Comparison of ENCODE assay signal across 17 cellular contexts in genomic region chr2:220310326-220310936, GRCh38.
DNase-seq lines count a peak whose midpoint lies in the region; TF ChIP-seq lines count a peak whose summit lies in the region.
"Had no signal": no experiment of that assay in that cellular context is flagged by ENCODE, and none has a peak within 500 bp of the region (broad histone marks: within the 10 kb centered on the region; RNA-seq: fewer than 3 reads in every experiment).

No MANE protein-coding gene starts in this region.

- no peak overlapping the region for H4K5ac ChIP-seq in mesendoderm (ENCODE audit: low read length)

- no peak overlapping the region for H2AK5ac ChIP-seq in mesendoderm (ENCODE audit: low read length)

- no peak overlapping the region for H2BK15ac ChIP-seq in mesendoderm (replicated peaks; ENCODE audit: low read depth)

- CTCF ChIA-PET in MCF 10A (lab: Yijun Ruan, JAX) (interaction anchor here (0.6 kb wide), 1 partner anchor 24 kb away, joined by 3 read pairs; no protein-coding TSS in a partner anchor), mammary epithelial cell (lab: Charles Lee; ENCODE audit: low non-redundant PET) (no interaction called here)

- H4K8ac ChIP-seq in mesendoderm (ENCODE audit: low read depth, low read length), result no peak overlapping the region

- H3K23ac ChIP-seq in mesendoderm (ENCODE audit: low read length), result no peak overlapping the region

- no peak for TF ChIP-seq CTCF in MCF 10A (IDR thresholded peaks at IDR 0.05; ENCODE audit: unreplicated experiment)
- TF ChIP-seq CTCF in mammary epithelial cell (conservative IDR thresholded peaks at IDR 0.05 in 1 of 2, IDR thresholded peaks at IDR 0.05 in 1 of 2; ENCODE audit: extremely low read depth in 1 of 2, insufficient read depth in 1 of 2, low read depth in 1 of 2, low read length in 2 of 2), result no peak
- no peak for TF ChIP-seq CTCF in Peyer's patch (IDR thresholded peaks at IDR 0.05)

- DNase-seq in MCF 10A (ENCODE audit: unreplicated experiment), result peak; percentile 20
- DNase-seq in mammary epithelial cell, result no peak
- peak; percentile 28 for DNase-seq in MG63
- peak; percentile 9 for DNase-seq in adipocyte (ENCODE audit: low read depth)
- peak; percentile 60 for DNase-seq in middle frontal gyrus (ENCODE audit: extremely low spot score, low spot score)
- no peak for DNase-seq in head of caudate nucleus
- DNase-seq in Peyer's patch, result no peak
- DNase-seq in mesendoderm, result no peak
- DNase-seq: ACHN; Calu3; CD4-positive, CD25-positive, alpha-beta regulatory T cell; EL; GOT3; HFFc6; NCI-H2081; NCI-H774 had no signal

- POLR2A ChIA-PET in MCF 10A (lab: Yijun Ruan, JAX), result no interaction called here

- H3K18ac ChIP-seq in mesendoderm (ENCODE audit: low read length), result no peak overlapping the region

- TF ChIP-seq POLR2A in Peyer's patch (IDR thresholded peaks at IDR 0.05), result no peak

- no peak overlapping the region for H3K56ac ChIP-seq in mesendoderm (ENCODE audit: low read length)

- H3K79me2 ChIP-seq in mammary epithelial cell (ENCODE audit: insufficient read depth, low read length) (no peaks in the 10 kb centered on the region), mesendoderm (ENCODE audit: control insufficient read depth, insufficient read depth, low read length) (no peaks in the 10 kb centered on the region)

- H3K4ac ChIP-seq in mesendoderm (ENCODE audit: low read depth, low read length), result no peak overlapping the region

- no TSS peak for BruUV-seq in MCF 10A (replicated peaks; lab: Mats Ljungman, UMichigan)
- BruUV-seq in mammary epithelial cell (replicated peaks; lab: Mats Ljungman, UMichigan), result no TSS peak

- intact Hi-C loops in MCF 10A (cut with micrococcal nuclease), result no loop called here
- intact Hi-C loops in mammary epithelial cell (cut with micrococcal nuclease), result no loop called here
- intact Hi-C loops in head of caudate nucleus (cut with DNase I), result no loop called here

- H3K27ac ChIP-seq in mammary epithelial cell (ENCODE audit: insufficient read depth, low read depth, low read length) (no peak overlapping the region), Peyer's patch (no peak overlapping the region), mesendoderm (ENCODE audit: low read depth, low read length) (no peak overlapping the region)

- H3K9me3 ChIP-seq in mammary epithelial cell (replicated peaks; ENCODE audit: insufficient read depth, low read length) (no peaks in the 10 kb centered on the region), MG63 (no peaks in the 10 kb centered on the region; the same call in 1 of the 2 replicates), adipocyte (ENCODE audit: control insufficient read depth, low read length) (no peaks in the 10 kb centered on the region), Peyer's patch (no peaks in the 10 kb centered on the region)

- H3K4me3 ChIP-seq in mammary epithelial cell (replicated peaks in 1 of 3; ENCODE audit: insufficient read depth in 1 of 3, low read depth in 2 of 3, low read length in 3 of 3), result no peak overlapping the region
- H3K4me3 ChIP-seq in MG63, result no peak overlapping the region
- H3K4me3 ChIP-seq in adipocyte (ENCODE audit: low read length), result no peak overlapping the region
- H3K4me3 ChIP-seq in Peyer's patch, result no peak overlapping the region
- no peak overlapping the region for H3K4me3 ChIP-seq in mesendoderm (ENCODE audit: low read length)
- H3K4me3 ChIP-seq: K562 had no signal

- 47% methylated on average over 2 of the region's 2 CpGs for WGBS in mammary epithelial cell (ENCODE audit: low coverage, missing lambda C conversion rate)
- WGBS in mesendoderm (ENCODE audit: extremely low coverage, insufficient coverage, low lambda C conversion rate), result no CpG with 5 or more reads among the region's 2 CpGs

- H3K27me3 Mint-ChIP-seq in MCF 10A (ENCODE audit: insufficient read depth, unreplicated experiment), result no peaks in the 10 kb centered on the region
- H3K27me3 Mint-ChIP-seq: CD4-positive, CD25-positive, alpha-beta regulatory T cell had no signal

- H3K4me2 ChIP-seq in mammary epithelial cell (ENCODE audit: insufficient read depth, low read depth, low read length), result no peak overlapping the region
- no peak overlapping the region for H3K4me2 ChIP-seq in mesendoderm (ENCODE audit: low read length)

- H3K9ac ChIP-seq in mammary epithelial cell (ENCODE audit: insufficient read depth, low read length), result no peak overlapping the region
- no peak overlapping the region for H3K9ac ChIP-seq in adipocyte (ENCODE audit: low read length)
- H3K9ac ChIP-seq in mesendoderm (ENCODE audit: low read length), result no peak overlapping the region

- H3K4me3 Mint-ChIP-seq in MCF 10A (ENCODE audit: unreplicated experiment), result no peak overlapping the region
- H3K4me3 Mint-ChIP-seq: CD4-positive, CD25-positive, alpha-beta regulatory T cell; HFFc6 had no signal

- H4K20me1 ChIP-seq in mammary epithelial cell (ENCODE audit: insufficient read depth, low read length), result no peaks in the 10 kb centered on the region

- dilution Hi-C loops in mammary epithelial cell (cut with HindIII; ENCODE audit: low sequenced_read_pairs), result no loop called here

- H3K27me3 ChIP-seq in mammary epithelial cell (ENCODE audit: insufficient read depth, low read length) (no peaks in the 10 kb centered on the region), MG63 (peaks cover 2% of the 10 kb centered on the region; the same call in 1 of the 2 replicates), adipocyte (replicated peaks; ENCODE audit: control insufficient read depth, insufficient read depth, low read length) (no peaks in the 10 kb centered on the region), Peyer's patch (no peaks in the 10 kb centered on the region), mesendoderm (ENCODE audit: insufficient read depth, low read length, poor library complexity) (no peaks in the 10 kb centered on the region)

- H3K36me3 ChIP-seq in mammary epithelial cell (ENCODE audit: insufficient read depth, low read length) (no peaks in the 10 kb centered on the region), MG63 (no peaks in the 10 kb centered on the region), adipocyte (ENCODE audit: control insufficient read depth, insufficient read depth, low read length, severe bottlenecking) (no peaks in the 10 kb centered on the region), Peyer's patch (no peaks in the 10 kb centered on the region), mesendoderm (ENCODE audit: control insufficient read depth, insufficient read depth, low read length) (no peaks in the 10 kb centered on the region)

- no peak overlapping the region for H3K27ac Mint-ChIP-seq in MCF 10A (ENCODE audit: low read depth, unreplicated experiment)
- H3K27ac Mint-ChIP-seq: CD4-positive, CD25-positive, alpha-beta regulatory T cell; HFFc6 had no signal

- H3K36me3 Mint-ChIP-seq in MCF 10A (ENCODE audit: insufficient read depth, unreplicated experiment), result no peaks in the 10 kb centered on the region
- H3K36me3 Mint-ChIP-seq: CD4-positive, CD25-positive, alpha-beta regulatory T cell had no signal

- H3K79me1 ChIP-seq in mesendoderm (ENCODE audit: low read length), result no peaks in the 10 kb centered on the region

- no peak overlapping the region for H2BK120ac ChIP-seq in mesendoderm (ENCODE audit: low read depth, low read length)

- in situ Hi-C loops in mammary epithelial cell (cut with MboI; ENCODE audit: low sequenced_read_pairs in 2 of 2), result no loop called here

- peaks cover 7% of the 10 kb centered on the region for H3K4me1 Mint-ChIP-seq in MCF 10A (ENCODE audit: insufficient read depth, unreplicated experiment)
- H3K4me1 Mint-ChIP-seq: CD4-positive, CD25-positive, alpha-beta regulatory T cell had no signal

- H2BK5ac ChIP-seq in mesendoderm (ENCODE audit: low read length), result no peak overlapping the region

- no peaks in the 10 kb centered on the region for H3K9me3 Mint-ChIP-seq in MCF 10A (ENCODE audit: unreplicated experiment)

- H3K4me1 ChIP-seq in mammary epithelial cell (ENCODE audit: insufficient read depth, low read length), result no peaks in the 10 kb centered on the region
- peaks cover 2% of the 10 kb centered on the region for H3K4me1 ChIP-seq in adipocyte (ENCODE audit: control insufficient read depth, insufficient read depth, low read length)
- no peaks in the 10 kb centered on the region for H3K4me1 ChIP-seq in Peyer's patch
- H3K4me1 ChIP-seq in mesendoderm (ENCODE audit: control insufficient read depth, low read depth, low read length), result no peaks in the 10 kb centered on the region

- no peak overlapping the region for H2AFZ ChIP-seq in mammary epithelial cell (ENCODE audit: low read depth, low read length)

Comparison
In these comparisons a context has a peak if more than half of its experiments do, and no peak if none do; other contexts are left out.
1. DNase-seq: peak in MCF 10A (single experiment), MG63 (single experiment), adipocyte (single experiment) and middle frontal gyrus (single experiment); none in mammary epithelial cell (single experiment), head of caudate nucleus (0 of 42), Peyer's patch (0 of 3) and mesendoderm (single experiment).